ENCODE assay signal across 8 cellular contexts in the genomic region with DNA sequence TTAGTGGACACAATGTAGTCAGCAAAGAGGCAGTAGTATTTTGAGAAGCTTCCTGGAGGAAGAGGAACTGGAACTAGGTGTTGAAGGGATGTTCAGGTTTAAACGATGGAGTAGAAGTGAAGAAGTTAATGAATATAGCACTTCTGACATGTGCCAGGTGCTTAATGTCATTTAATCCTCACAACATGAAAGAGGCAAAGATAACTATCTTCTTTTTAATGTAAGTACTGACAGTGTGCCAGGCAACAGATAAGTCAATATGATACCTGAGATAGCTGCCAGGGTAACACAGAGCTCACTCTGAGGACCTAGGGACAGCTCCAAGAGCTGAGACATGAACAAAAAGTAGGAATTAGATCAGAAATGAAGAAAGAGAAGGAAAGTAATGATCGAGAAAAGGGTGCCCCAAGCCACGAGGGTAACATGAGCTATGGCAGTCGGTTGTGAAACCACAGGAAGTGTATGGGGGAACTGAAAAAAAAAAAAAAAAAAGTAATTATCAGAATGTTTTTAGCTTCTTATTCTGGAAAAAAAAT.
DNase-seq lines count a peak whose midpoint lies in the region; ATAC-seq and TF ChIP-seq lines count a peak whose summit lies in the region.

No MANE protein-coding gene starts in this region.

- ATAC-seq in HG03095 (IDR thresholded peaks at IDR 0.05; ENCODE audit: unreplicated experiment), result peak; percentile 57

- H3K27me3 Mint-ChIP-seq in osteocyte (ENCODE audit: unreplicated experiment), result peaks cover 7% of the 10 kb centered on the region

- no peak overlapping the region for H3K4me3 Mint-ChIP-seq in osteocyte (ENCODE audit: unreplicated experiment)

- DNase-seq in SIG-M5 treated with dmso at 0.1 percent for 504 hours (lab: John Stamatoyannopoulos, UW; ENCODE audit: unreplicated experiment), result peak; percentile 49
- no peak for DNase-seq in SIG-M5 (lab: John Stamatoyannopoulos, UW)
- DNase-seq in NCI-H510A treated with DMSO at 0.1 percent for 48 hours (lab: John Stamatoyannopoulos, UW), result peak; percentile 59
- peak; percentile 2 for DNase-seq in osteocyte (ENCODE audit: extremely low spot score, unreplicated experiment)
- no peak for DNase-seq in cardiac septum (ENCODE audit: low spot score)
- DNase-seq in NCI-H2227 treated with DMSO at 0.1 percent for 48 hours (lab: John Stamatoyannopoulos, UW), result no peak
- no peak for DNase-seq in stimulated activated CD4-positive, alpha-beta T cell treated with anti-CD3 and anti-CD28 coated beads, Interleukin-1b, Interleukin-23, amount 100 ng/mL, for 48 hours

- H3K27ac Mint-ChIP-seq in osteocyte (ENCODE audit: unreplicated experiment), result no peak overlapping the region

- peaks cover 21% of the 10 kb centered on the region for H3K4me1 Mint-ChIP-seq in osteocyte (ENCODE audit: unreplicated experiment)

- intact Hi-C loops in cardiac septum (cut with DNase I), result no loop called here

- H3K36me3 Mint-ChIP-seq in osteocyte (ENCODE audit: unreplicated experiment), result no peaks in the 10 kb centered on the region

- no peak for TF ChIP-seq CTCF in osteocyte (IDR thresholded peaks at IDR 0.05)

- no peaks in the 10 kb centered on the region for H3K9me3 Mint-ChIP-seq in osteocyte (ENCODE audit: unreplicated experiment)

Comparison
In these comparisons a context has a peak if more than half of its experiments do, and no peak if none do; other contexts are left out.
1. DNase-seq: peak in SIG-M5 treated with dmso at 0.1 percent for 504 hours (single experiment), NCI-H510A treated with DMSO at 0.1 percent for 48 hours (single experiment) and osteocyte (single experiment); none in SIG-M5 (single experiment), cardiac septum (single experiment), NCI-H2227 treated with DMSO at 0.1 percent for 48 hours (single experiment) and stimulated activated CD4-positive, alpha-beta T cell treated with anti-CD3 and anti-CD28 coated beads, Interleukin-1b, Interleukin-23, amount 100 ng/mL, for 48 hours (single experiment).